Comparison of ENCODE assay signal across 11 cellular contexts in genomic region chr1:113802367-113803007, GRCh38.
"Had no signal": no experiment of that assay in that cellular context is flagged by ENCODE, and none has a peak within 500 bp of the region (broad histone marks: within the 10 kb centered on the region; RNA-seq: fewer than 3 reads in every experiment).

No MANE protein-coding gene starts in this region.

- ATAC-seq: esophagus mucosa, pancreas had no signal

- H3K4me3 Mint-ChIP-seq: activated T-helper 1 cell treated with anti-CD3 and anti-CD28 coated beads, Interleukin-12 subunit alpha, Interleukin-12 subunit beta, Interleukin-2, Interleukin-4 antibody, amounts not matched to agents 30 ng/mL and 10 ng/mL and 1 ng/mL, durations not matched to agents 14 hours and 24 hours and 36 hours had no signal

- H3K4me3 ChIP-seq: cardiac muscle cell, pancreas, transverse colon had no signal

- H3K36me3 ChIP-seq: pancreas had no signal

- H3K9me3 ChIP-seq: pancreas, transverse colon had no signal

- H3K27me3 ChIP-seq: cardiac muscle cell, pancreas, transverse colon had no signal

- FAIRE-seq: astrocyte, endometrium, pancreas had no signal

- H3K27ac ChIP-seq: cardiac muscle cell, transverse colon had no signal

- DNase-seq: hypothalamus; kidney glomerular epithelial cell; pancreas; SHP77 treated with DMSO at 0.1 percent for 48 hours; stimulated activated CD4-positive, alpha-beta T cell treated with anti-CD3 and anti-CD28 coated beads, Interleukin-4, amount 100 ng/mL, for 4 hours; transverse colon had no signal

- H3K9me3 Mint-ChIP-seq: activated T-helper 1 cell treated with anti-CD3 and anti-CD28 coated beads, Interleukin-12 subunit alpha, Interleukin-12 subunit beta, Interleukin-2, Interleukin-4 antibody, amounts not matched to agents 30 ng/mL and 10 ng/mL and 1 ng/mL, durations not matched to agents 14 hours and 24 hours and 36 hours had no signal

- H3K27ac Mint-ChIP-seq: activated T-helper 1 cell treated with anti-CD3 and anti-CD28 coated beads, Interleukin-12 subunit alpha, Interleukin-12 subunit beta, Interleukin-2, Interleukin-4 antibody, amounts not matched to agents 30 ng/mL and 10 ng/mL and 1 ng/mL, durations not matched to agents 14 hours and 24 hours and 36 hours had no signal
